Comparison of ENCODE assay signal across 8 cellular contexts in genomic region chr12:42336286-42336685, GRCh38.
"Had no signal": no experiment of that assay in that cellular context is flagged by ENCODE, and none has a peak within 500 bp of the region (broad histone marks: within the 10 kb centered on the region; RNA-seq: fewer than 3 reads in every experiment).

No MANE protein-coding gene starts in this region.

- H3K4me3 Mint-ChIP-seq: IgD-negative memory B cell had no signal

- ATAC-seq: HepG2, K562 had no signal

- H3K4me2 ChIP-seq: KMS-11 had no signal

- H3K36me3 Mint-ChIP-seq: IgD-negative memory B cell had no signal

- H3K4me3 ChIP-seq: K562 had no signal

- H3K27ac ChIP-seq: HL-60, KMS-11 had no signal

- H3K9me3 Mint-ChIP-seq: IgD-negative memory B cell had no signal

- DNase-seq: IMR-90, KBM-7, KG1 had no signal

- H3K27me3 Mint-ChIP-seq: IgD-negative memory B cell had no signal

- H3K9ac ChIP-seq: KMS-11 had no signal

- H3K27ac Mint-ChIP-seq: IgD-negative memory B cell had no signal
